ENCODE assay signal across 27 cellular contexts in genomic region chr3:23356169-23356568, GRCh38.
"Had no signal": no experiment of that assay in that cellular context is flagged by ENCODE, and none has a peak within 500 bp of the region (broad histone marks: within the 10 kb centered on the region; RNA-seq: fewer than 3 reads in every experiment).

No MANE protein-coding gene starts in this region.

- H3K27ac ChIP-seq: ascending aorta, body of pancreas, KMS-11 had no signal

- FAIRE-seq: bronchial epithelial cell, TTC549 had no signal

- H3K4me3 ChIP-seq: ascending aorta, body of pancreas had no signal

- DNase-seq: activated B cell treated with CpG ODN at 0.5 μM for 24 hours; activated CD4-positive, alpha-beta memory T cell treated with anti-CD3 and anti-CD28 coated beads for 36 hours; activated CD4-positive, alpha-beta T cell treated with anti-CD3 and anti-CD28 coated beads for 1 hour; activated CD4-positive, alpha-beta T cell treated with anti-CD3 and anti-CD28 coated beads, Interleukin-2, amount 10 ng/mL, durations not matched to agents 24 days and 14 days; activated gamma-delta T cell treated with Interleukin-2 at 50 U/mL for 16 hours; activated naive CD4-positive, alpha-beta T cell treated with anti-CD3 and anti-CD28 coated beads, Interleukin-2, amount 50 U/mL, for 16 hours; activated naive CD8-positive, alpha-beta T cell treated with anti-CD3 and anti-CD28 coated beads, Interleukin-2, amount 10 ng/mL, durations not matched to agents 7 days and 5 days; activated T-cell treated with anti-CD3 and anti-CD28 coated beads for 4 hours; activated T-cell treated with anti-CD3 and anti-CD28 coated beads, Interleukin-2, amount 50 U/mL, for 48 hours; amniotic stem cell; body of pancreas; central memory CD4-positive, alpha-beta T cell; NCI-H1092; NCI-H1417; NCI-H1930; NCI-H2171; NCI-H2227 treated with DMSO at 0.1 percent for 48 hours; NCI-H446 treated with DMSO at 0.1 percent for 48 hours; NCI-H526 treated with DMSO at 0.1 percent for 48 hours; NCI-H82; SIG-M5; T-helper 17 cell; T1000 had no signal

- H3K9ac ChIP-seq: KMS-11 had no signal

- H3K4me2 ChIP-seq: KMS-11 had no signal

- H3K36me3 ChIP-seq: ascending aorta had no signal

- H3K4me1 ChIP-seq: ascending aorta, body of pancreas had no signal

- ATAC-seq: body of pancreas, T-helper 17 cell had no signal

- H3K27me3 ChIP-seq: ascending aorta, body of pancreas had no signal

- H3K9me3 ChIP-seq: body of pancreas had no signal
